In genomic region chr5:73496984-73497457, GRCh38 we compare ENCODE assay signal across 8 cellular contexts. TPM values are rescaled to one million over a fixed set of nuclear protein-coding genes. Genes with fewer than 3 reads are reported as not detected.
DNase-seq lines count a peak whose midpoint lies in the region; ATAC-seq and TF ChIP-seq lines count a peak whose summit lies in the region.

No MANE protein-coding gene starts in this region.

- H3K4me1 Mint-ChIP-seq in activated CD4-positive, alpha-beta memory T cell treated with anti-CD3 and anti-CD28 coated beads, Interleukin-2, amount 10 ng/mL, durations not matched to agents 7 days and 5 days: peaks cover 37% of the 10 kb centered on the region

- peaks cover 20% of the 10 kb centered on the region for H3K27me3 Mint-ChIP-seq in activated CD4-positive, alpha-beta memory T cell treated with anti-CD3 and anti-CD28 coated beads, Interleukin-2, amount 10 ng/mL, durations not matched to agents 7 days and 5 days

- H3K4me3 Mint-ChIP-seq in activated CD4-positive, alpha-beta memory T cell treated with anti-CD3 and anti-CD28 coated beads, Interleukin-2, amount 10 ng/mL, durations not matched to agents 7 days and 5 days: peak overlapping the region; percentile 98

- POLR2A ChIA-PET in activated CD4-positive, alpha-beta memory T cell treated with anti-CD3 and anti-CD28 coated beads, Interleukin-2, amount 10 ng/mL, durations not matched to agents 7 days and 5 days (lab: Charles Lee): interaction anchor here (0.9 to 4.4 kb wide), 3 partner anchors 43 to 69 kb away, joined by 6 to 55 read pairs (median 8); partner anchors contain the start of genes ANKRA2 and UTP15

- H3K27ac Mint-ChIP-seq in activated CD4-positive, alpha-beta memory T cell treated with anti-CD3 and anti-CD28 coated beads, Interleukin-2, amount 10 ng/mL, durations not matched to agents 7 days and 5 days: peak overlapping the region; percentile 98

- no peak for TF ChIP-seq CTCF in GM13976 (IDR thresholded peaks at IDR 0.05; ENCODE audit: borderline replicate concordance, control extremely low read depth, extremely low read depth, insufficient read depth, missing control alignments)

- CTCF ChIA-PET in activated CD4-positive, alpha-beta memory T cell treated with anti-CD3 and anti-CD28 coated beads, Interleukin-2, amount 10 ng/mL, durations not matched to agents 7 days and 5 days (lab: Charles Lee): interaction anchor here (0.8 to 1.1 kb wide), 3 partner anchors 23 to 281 kb away, joined by 3 to 4 read pairs (median 3); no protein-coding TSS in a partner anchor

- in situ Hi-C loops in GM13976 (cut with MboI; ENCODE audit: low sequenced_read_pairs, unreplicated experiment): no loop called here

- peaks cover 25% of the 10 kb centered on the region for H3K36me3 Mint-ChIP-seq in activated CD4-positive, alpha-beta memory T cell treated with anti-CD3 and anti-CD28 coated beads, Interleukin-2, amount 10 ng/mL, durations not matched to agents 7 days and 5 days (ENCODE audit: low read depth)

- peak; percentile 50 for DNase-seq in AG08396 (ENCODE audit: low spot score)
- DNase-seq in GM13976 (ENCODE audit: low spot score): peak; percentile 31
- peak; percentile 17 for DNase-seq in NCI-H2196 treated with DMSO at 0.1 percent for 48 hours (lab: John Stamatoyannopoulos, UW; ENCODE audit: unreplicated experiment)
- no peak for DNase-seq in activated CD4-positive, alpha-beta memory T cell treated with anti-CD3 and anti-CD28 coated beads, Interleukin-2, amount 10 ng/mL, durations not matched to agents 7 days and 5 days
- DNase-seq in inferior parietal cortex (ENCODE audit: extremely low spot score): peak; percentile 46

- ATAC-seq in GM18511 (IDR thresholded peaks at IDR 0.05; ENCODE audit: unreplicated experiment) (no peak), GM18907 (IDR thresholded peaks at IDR 0.05; ENCODE audit: unreplicated experiment) (no peak), HG03521 (IDR thresholded peaks at IDR 0.05; ENCODE audit: unreplicated experiment) (no peak)

- no peaks in the 10 kb centered on the region for H3K9me3 Mint-ChIP-seq in activated CD4-positive, alpha-beta memory T cell treated with anti-CD3 and anti-CD28 coated beads, Interleukin-2, amount 10 ng/mL, durations not matched to agents 7 days and 5 days

RNA-seq across cellular contexts. Expression of gene BTF3, which starts 1.2 kb away (rescaled TPM):
- 100 to 1,000 TPM; 716 to 729 TPM for total RNA-seq in activated CD4-positive, alpha-beta memory T cell treated with anti-CD3 and anti-CD28 coated beads, Interleukin-2, amount 10 ng/mL, durations not matched to agents 7 days and 5 days

RNA-seq across cellular contexts. Expression of gene FOXD1, which starts 48.4 kb away (rescaled TPM):
- total RNA-seq in activated CD4-positive, alpha-beta memory T cell treated with anti-CD3 and anti-CD28 coated beads, Interleukin-2, amount 10 ng/mL, durations not matched to agents 7 days and 5 days: under 1 TPM; 0.28 to 0.38 TPM
